15 cellular contexts compared by ENCODE assay signal in genomic region chr1:79161077-79161476, GRCh38.
DNase-seq lines count a peak whose midpoint lies in the region; ATAC-seq, FAIRE-seq and TF ChIP-seq lines count a peak whose summit lies in the region.
"Had no signal": no experiment of that assay in that cellular context is flagged by ENCODE, and none has a peak within 500 bp of the region (broad histone marks: within the 10 kb centered on the region; RNA-seq: fewer than 3 reads in every experiment).

No MANE protein-coding gene starts in this region.

- H2AFZ ChIP-seq in GM12878 (ENCODE audit: control insufficient read depth, low read depth, low read length) = no peak overlapping the region

- H3K36me3 ChIP-seq in GM12878 (ENCODE audit: control insufficient read depth in 2 of 2, insufficient read depth in 2 of 2, low read length in 1 of 2) = no peaks in the 10 kb centered on the region
- H3K36me3 ChIP-seq: right atrium auricular region, SJSA1 had no signal

- H3K4me2 ChIP-seq in GM12878 (ENCODE audit: control insufficient read depth, insufficient read depth) = no peak overlapping the region

- no peak overlapping the region for H3K9ac ChIP-seq in GM12878 (ENCODE audit: control insufficient read depth, insufficient read depth, low read length)

- TF ChIP-seq EP300 in GM12878 (IDR thresholded peaks at IDR 0.05; ENCODE audit: borderline replicate concordance in 1 of 2, control insufficient read depth in 1 of 2, low read depth in 2 of 2, low read length in 2 of 2) = no peak

- FAIRE-seq in GM12878 (lab: Jason Lieb, UNC) = peak; percentile 35
- FAIRE-seq: K562 had no signal

- no peak overlapping the region for H3K27ac ChIP-seq in GM12878 (ENCODE audit: control insufficient read depth, insufficient read depth)
- H3K27ac ChIP-seq: right atrium auricular region, SJSA1 had no signal

- intact Hi-C loops in GM12878 (cut with micrococcal nuclease; ENCODE audit: unreplicated experiment) = no loop called here

- TF ChIP-seq CTCF in GM12878 (IDR thresholded peaks at IDR 0.05 in 2 of 3, conservative IDR thresholded peaks at IDR 0.05 in 1 of 3; ENCODE audit: control insufficient read depth in 2 of 3, extremely low read depth in 1 of 3, insufficient read depth in 1 of 3, low read depth in 3 of 3, low read length in 3 of 3) = no peak

- peak; percentile 21 for DNase-seq in AG08395 (ENCODE audit: low spot score)
- DNase-seq in HPDE6-E6E7 (ENCODE audit: extremely low spot score) = peak; percentile 2
- no peak for DNase-seq in GM12878 (ENCODE audit: low read depth, low spot score)
- DNase-seq in hepatic stellate cell (ENCODE audit: low spot score) = peak; percentile 1
- DNase-seq in NOMO-1 treated with dmso at 0.1 percent for 144 hours (lab: John Stamatoyannopoulos, UW; ENCODE audit: unreplicated experiment) = no peak
- DNase-seq in 8988T = no peak
- DNase-seq: activated naive CD4-positive, alpha-beta T cell; GF-D8; islet precursor cell; stimulated activated naive CD4-positive, alpha-beta T cell treated with Interleukin-2 at 50 U/mL for 16 hours had no signal

- in situ Hi-C loops in GM12878 (cut with MboI) = no loop called here

- H3K9me3 ChIP-seq in GM12878 (replicated peaks; ENCODE audit: control insufficient read depth, insufficient read depth, low read length) = no peaks in the 10 kb centered on the region
- H3K9me3 ChIP-seq: right atrium auricular region, SJSA1 had no signal

- no peak for ATAC-seq in GM12878
- no peak for ATAC-seq in HG02885 (IDR thresholded peaks at IDR 0.05; ENCODE audit: poor library complexity, unreplicated experiment)
- no peak for ATAC-seq in HG02571 (IDR thresholded peaks at IDR 0.05; ENCODE audit: unreplicated experiment)
- ATAC-seq: K562 had no signal

- H4K20me1 ChIP-seq in GM12878 (ENCODE audit: control insufficient read depth, insufficient read depth) = no peaks in the 10 kb centered on the region

- POLR2A ChIA-PET in GM12878 (lab: Charles Lee) = no interaction called here

- SMC1A ChIA-PET in GM12878 (lab: Charles Lee; ENCODE audit: uncharacterized antibody, unreplicated experiment) = no interaction called here

- TF ChIP-seq POLR2A in GM12878 (IDR thresholded peaks at IDR 0.05; ENCODE audit: low read depth, low read length) = no peak

- H3K79me2 ChIP-seq in GM12878 (ENCODE audit: control insufficient read depth, insufficient read depth, low read length) = no peaks in the 10 kb centered on the region

- H3K4me1 ChIP-seq in GM12878 (ENCODE audit: control insufficient read depth, insufficient read depth, low read length) = no peaks in the 10 kb centered on the region
- H3K4me1 ChIP-seq: right atrium auricular region had no signal

- H3K4me3 ChIP-seq in GM12878 = no peak overlapping the region
- H3K4me3 ChIP-seq: K562, right atrium auricular region, SJSA1 had no signal

- TF ChIP-seq RAD21 in GM12878 (IDR thresholded peaks at IDR 0.05; ENCODE audit: insufficient read depth, low read depth, low read length) = no peak

- no peaks in the 10 kb centered on the region for H3K27me3 ChIP-seq in GM12878 (replicated peaks in 1 of 2; ENCODE audit: control insufficient read depth in 2 of 2, insufficient read depth in 2 of 2, low read length in 1 of 2)
- H3K27me3 ChIP-seq: right atrium auricular region, SJSA1 had no signal

- no TSS peak for BruUV-seq in GM12878 (replicated peaks; lab: Mats Ljungman, UMichigan)

- CTCF ChIA-PET in GM12878 (lab: Yijun Ruan, JAX) = no interaction called here

- RAD21 ChIA-PET in GM12878 (lab: Charles Lee; ENCODE audit: unreplicated experiment) = no interaction called here

TF ChIP-seq in GM12878, 131 proteins besides CTCF, POLR2A, EP300 and RAD21:
- no peak for TF ChIP-seq CHD2 (IDR thresholded peaks at IDR 0.05; ENCODE audit: borderline replicate concordance, low read depth, low read length)
- TF ChIP-seq MEF2A (IDR thresholded peaks at IDR 0.05; ENCODE audit: insufficient read depth, low read depth, low read length) = no peak
- TF ChIP-seq IRF3 (IDR thresholded peaks at IDR 0.05) = no peak
- no peak for TF ChIP-seq ETV6 (conservative IDR thresholded peaks at IDR 0.05 in 1 of 2, IDR thresholded peaks at IDR 0.05 in 1 of 2; ENCODE audit: borderline replicate concordance in 1 of 2, low read depth in 1 of 2)
- no peak for TF ChIP-seq NBN (IDR thresholded peaks at IDR 0.05)
- no peak for TF ChIP-seq E4F1 (IDR thresholded peaks at IDR 0.05; ENCODE audit: borderline replicate concordance, partially characterized antibody)
- no peak for TF ChIP-seq SMARCA5 (IDR thresholded peaks at IDR 0.05)
- TF ChIP-seq FOXM1 (IDR thresholded peaks at IDR 0.05; ENCODE audit: low read depth, low read length) = no peak
- no peak for TF ChIP-seq SUZ12 (IDR thresholded peaks at IDR 0.05; ENCODE audit: unreplicated experiment)
- TF ChIP-seq NR2C2 (IDR thresholded peaks at IDR 0.05; ENCODE audit: borderline replicate concordance, control insufficient read depth, insufficient read length, low read depth) = no peak
- no peak for TF ChIP-seq STAT1 (conservative IDR thresholded peaks at IDR 0.05)
- no peak for TF ChIP-seq ZBED1 (IDR thresholded peaks at IDR 0.05; ENCODE audit: borderline replicate concordance)
- TF ChIP-seq CUX1 (IDR thresholded peaks at IDR 0.05; ENCODE audit: insufficient replicate concordance, low read depth, low read length) = no peak
- TF ChIP-seq POU2F2 (IDR thresholded peaks at IDR 0.05; ENCODE audit: borderline replicate concordance, low read depth, low read length) = no peak

Comparison
In these comparisons a context has a peak if more than half of its experiments do, and no peak if none do; other contexts are left out.
1. DNase-seq: peak in AG08395 (single experiment), HPDE6-E6E7 (single experiment) and hepatic stellate cell (single experiment); none in GM12878 (single experiment), NOMO-1 treated with dmso at 0.1 percent for 144 hours (single experiment) and 8988T (single experiment).